Comparison of ENCODE assay signal across 10 cellular contexts in the genomic region with DNA sequence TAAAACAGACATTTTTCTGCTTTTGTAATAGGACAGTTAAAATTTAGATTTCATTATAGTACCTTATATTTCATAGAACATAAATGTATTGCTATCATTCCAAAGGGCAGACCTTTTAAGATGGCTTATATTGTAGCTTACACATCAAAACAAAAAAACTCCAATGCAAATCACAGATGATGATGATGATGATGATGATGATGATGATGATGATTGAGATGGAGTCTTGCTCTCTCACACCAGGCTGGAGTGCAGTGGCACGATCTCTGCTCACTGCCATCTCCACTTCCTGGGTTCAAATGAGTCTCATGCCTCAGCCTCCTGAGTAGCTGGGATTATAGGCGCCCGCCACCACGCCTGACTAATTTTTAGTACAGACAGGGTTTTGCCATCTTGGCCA.
"Had no signal": no experiment of that assay in that cellular context is flagged by ENCODE, and none has a peak within 500 bp of the region (broad histone marks: within the 10 kb centered on the region; RNA-seq: fewer than 3 reads in every experiment).

No MANE protein-coding gene starts in this region.

- H3K9ac ChIP-seq: KMS-11 had no signal

- DNase-seq: H9, HCEC 1CT, HFFc6, KBM-7 had no signal

- H3K4me1 Mint-ChIP-seq: IgD-negative memory B cell had no signal

- H2AFZ ChIP-seq: GM23338 had no signal

- H3K4me2 ChIP-seq: GM23338, KMS-11 had no signal

- H3K27ac Mint-ChIP-seq: GM23338, H9, HFFc6, IgD-negative memory B cell had no signal

- H3K4me3 Mint-ChIP-seq: GM23338, H9, HFFc6, IgD-negative memory B cell had no signal

- FAIRE-seq: H1, H54 had no signal

- H3K27ac ChIP-seq: HL-60, KMS-11 had no signal

- H3K9me3 Mint-ChIP-seq: GM23338, H9, HFFc6 had no signal

- ATAC-seq: GM23338 had no signal

- H3K4me3 ChIP-seq: GM23338 had no signal
